8 cellular contexts compared by ENCODE assay signal in genomic region chr9:121744002-121744686, GRCh38.
DNase-seq lines count a peak whose midpoint lies in the region; ATAC-seq, FAIRE-seq and TF ChIP-seq lines count a peak whose summit lies in the region.

No MANE protein-coding gene starts in this region.

- no peaks in the 10 kb centered on the region for H3K9me3 Mint-ChIP-seq in memory B cell

- peaks cover 2% of the 10 kb centered on the region for H3K27me3 Mint-ChIP-seq in memory B cell

- ATAC-seq in memory B cell (ENCODE audit: low read depth) (peak; percentile 54), HG03139 (IDR thresholded peaks at IDR 0.05; ENCODE audit: unreplicated experiment) (no peak), GM19397 (IDR thresholded peaks at IDR 0.05; ENCODE audit: unreplicated experiment) (no peak)

- H3K36me3 ChIP-seq in SJSA1: no peaks in the 10 kb centered on the region
- peaks cover 0 to 4% of the 10 kb centered on the region in 2 donors for H3K36me3 ChIP-seq in duodenal mucosa (ENCODE audit: control insufficient read depth in 1 of 2, insufficient read depth in 2 of 2, low read length in 2 of 2)
- no peaks in the 10 kb centered on the region for H3K36me3 ChIP-seq in thymus (ENCODE audit: control insufficient read depth, insufficient read depth)

- DNase-seq in GM19239 (ENCODE audit: insufficient read length, low spot score): peak; percentile 36
- DNase-seq in SJSA1 (ENCODE audit: low read depth in 1 of 2, low spot score in 2 of 2): peak in 1 of 2 experiments; percentile 6
- peak in 1 of 2 donors; percentile 12 for DNase-seq in memory B cell (ENCODE audit: low spot score in 2 of 2)

- H3K4me3 Mint-ChIP-seq in memory B cell: no peak overlapping the region

- H3K27ac ChIP-seq in C4-2B (peak overlapping the region; percentile 52), SJSA1 (no peak overlapping the region), duodenal mucosa (ENCODE audit: low read depth, low read length) (peak overlapping the region; percentile 85), thymus (ENCODE audit: low read depth) (peak overlapping the region; percentile 84)

- FAIRE-seq in GM19239 (lab: Jason Lieb, UNC): no peak

- peak overlapping the region; percentile 72 to 90 for H3K9ac ChIP-seq in duodenal mucosa (ENCODE audit: low read depth in 1 of 2, low read length in 2 of 2)

- H3K36me3 Mint-ChIP-seq in memory B cell: no peaks in the 10 kb centered on the region

- peak overlapping the region; percentile 25; the same call in 1 of the 2 replicates for H3K4me3 ChIP-seq in SJSA1
- peak overlapping the region; percentile 77 to 78 for H3K4me3 ChIP-seq in duodenal mucosa (ENCODE audit: low read depth in 1 of 2, low read length in 2 of 2)
- H3K4me3 ChIP-seq in thymus (ENCODE audit: low read length): no peak overlapping the region

- H3K4me1 ChIP-seq in SJSA1 (replicated peaks): peaks cover 24% of the 10 kb centered on the region
- peaks cover 62 to 71% of the 10 kb centered on the region in 2 donors for H3K4me1 ChIP-seq in duodenal mucosa (ENCODE audit: control insufficient read depth in 1 of 2, insufficient read depth in 2 of 2, low read length in 2 of 2)
- peaks cover 74% of the 10 kb centered on the region for H3K4me1 ChIP-seq in thymus (ENCODE audit: control insufficient read depth, insufficient read depth, low read length)

- 62% methylated on average over 11 of the region's 11 CpGs for WGBS in thymus

- no peak overlapping the region for H3K27ac Mint-ChIP-seq in memory B cell

- no peaks in the 10 kb centered on the region for H3K9me3 ChIP-seq in SJSA1 (replicated peaks)
- no peaks in the 10 kb centered on the region for H3K9me3 ChIP-seq in duodenal mucosa (ENCODE audit: control insufficient read depth in 1 of 2, low read length in 2 of 2)
- H3K9me3 ChIP-seq in thymus (ENCODE audit: control insufficient read depth): no peaks in the 10 kb centered on the region

- H3K27me3 ChIP-seq in SJSA1 (replicated peaks): no peaks in the 10 kb centered on the region
- no peaks in the 10 kb centered on the region for H3K27me3 ChIP-seq in duodenal mucosa (ENCODE audit: control insufficient read depth in 1 of 2, insufficient read depth in 2 of 2, low read length in 2 of 2)
- no peaks in the 10 kb centered on the region for H3K27me3 ChIP-seq in thymus (ENCODE audit: control insufficient read depth, insufficient read depth)

- TF ChIP-seq CTCF in C4-2B (conservative IDR thresholded peaks at IDR 0.05): peak; percentile 80

- H3K4me1 Mint-ChIP-seq in memory B cell: peaks cover 4% of the 10 kb centered on the region
